23 cellular contexts compared by ENCODE assay signal in the genomic region with DNA sequence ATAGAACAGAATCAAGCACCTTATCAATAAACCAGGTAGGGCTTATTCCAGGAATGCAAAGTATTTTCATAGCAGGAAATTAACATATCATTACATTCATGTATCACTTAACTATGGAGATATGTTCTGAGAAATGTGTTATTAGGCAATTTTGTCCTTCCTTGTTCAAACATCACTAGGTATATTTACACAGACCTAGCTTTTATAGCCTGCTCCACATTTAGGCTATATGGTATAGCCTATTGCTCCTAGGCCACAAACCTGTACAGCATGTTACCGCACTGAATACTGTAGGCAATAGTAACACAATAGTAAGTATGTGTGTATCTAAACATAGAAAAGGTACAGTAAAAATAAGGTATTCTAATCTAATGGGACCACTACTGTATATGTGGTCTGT.
"Had no signal": no experiment of that assay in that cellular context is flagged by ENCODE, and none has a peak within 500 bp of the region (broad histone marks: within the 10 kb centered on the region; RNA-seq: fewer than 3 reads in every experiment).

No MANE protein-coding gene starts in this region.

- H3K36me3 ChIP-seq: colonic mucosa, esophagus squamous epithelium, gastrocnemius medialis, lower lobe of right lung had no signal

- H3K4me1 ChIP-seq: colonic mucosa, gastrocnemius medialis, lower lobe of right lung had no signal

- H3K9me3 ChIP-seq: colonic mucosa, esophagus squamous epithelium, gastrocnemius medialis, lower lobe of right lung had no signal

- H3K4me3 ChIP-seq: colonic mucosa, esophagus squamous epithelium, gastrocnemius medialis, hepatocyte, lower lobe of right lung had no signal

- DNase-seq: colonic mucosa; cortex of kidney; effector CD8-positive, alpha-beta T cell; effector memory CD8-positive, alpha-beta T cell; endodermal cell; erythroblast; esophagus squamous epithelium; foreskin fibroblast; foreskin melanocyte; gastrocnemius medialis; glutamatergic neuron; head of caudate nucleus; hypothalamus; immature natural killer cell; islet precursor cell; left cardiac atrium; left ventricle myocardium superior; lower lobe of right lung; mesenchymal stem cell; naive thymus-derived CD4-positive, alpha-beta T cell had no signal

- ATAC-seq: effector memory CD8-positive, alpha-beta T cell; esophagus mucosa; gastrocnemius medialis; left cardiac atrium; left lobe of liver; left ventricle myocardium superior; lower lobe of right lung; naive thymus-derived CD4-positive, alpha-beta T cell had no signal
